ENCODE assay signal across 25 cellular contexts in the genomic region with DNA sequence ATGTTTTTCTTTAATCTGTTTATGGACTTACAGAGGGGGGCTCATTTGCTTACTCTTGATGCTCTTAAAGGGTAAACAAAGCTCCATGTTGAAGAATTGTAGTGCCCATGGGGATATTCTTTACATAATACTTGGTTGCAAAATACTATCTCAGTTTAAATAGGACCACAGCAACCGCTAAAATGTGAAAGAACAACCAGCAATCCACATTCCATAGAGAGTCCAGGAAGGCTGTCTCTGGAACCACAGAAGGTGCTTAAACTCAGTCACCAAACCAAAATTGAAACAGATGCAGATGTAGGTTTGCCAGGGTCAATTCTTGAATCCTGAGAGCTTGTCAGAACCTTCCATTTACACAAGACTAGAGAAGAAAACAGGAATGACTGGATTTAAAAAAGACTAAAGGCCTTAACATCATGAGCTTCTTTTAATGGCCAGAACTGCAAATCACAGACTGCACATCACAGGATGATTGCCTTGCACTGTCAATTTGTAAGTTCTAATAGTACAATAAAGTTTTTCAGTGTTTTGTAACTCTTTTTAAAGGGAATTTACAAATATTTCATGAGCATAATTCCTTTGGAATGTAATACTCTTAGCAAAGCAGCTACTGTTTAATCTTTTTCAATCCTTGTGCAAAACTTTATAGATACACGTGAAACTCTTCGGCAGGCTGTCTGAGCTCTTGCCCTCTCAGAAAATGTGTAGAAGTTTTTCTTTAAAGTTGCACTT.
A peak's percentile ranks its signal among the peaks of the same experiment; 100 is the strongest.
DNase-seq lines count a peak whose midpoint lies in the region; ATAC-seq, FAIRE-seq and TF ChIP-seq lines count a peak whose summit lies in the region.
"Had no signal": no experiment of that assay in that cellular context is flagged by ENCODE, and none has a peak within 500 bp of the region (broad histone marks: within the 10 kb centered on the region; RNA-seq: fewer than 3 reads in every experiment).

No MANE protein-coding gene starts in this region.

- H3K9ac ChIP-seq in KMS-11 (peak overlapping the region; percentile 11; the same call in 1 of the 2 replicates), GM12878 (ENCODE audit: control insufficient read depth, insufficient read depth, low read length) (no peak overlapping the region)

- no peaks in the 10 kb centered on the region for H4K20me1 ChIP-seq in KMS-11 (ENCODE audit: insufficient read depth)
- no peaks in the 10 kb centered on the region for H4K20me1 ChIP-seq in GM12878 (ENCODE audit: control insufficient read depth, insufficient read depth)

- H3K36me3 ChIP-seq in KMS-11 (ENCODE audit: insufficient read depth) (no peaks in the 10 kb centered on the region), GM12878 (ENCODE audit: control insufficient read depth in 2 of 2, insufficient read depth in 2 of 2, low read length in 1 of 2) (no peaks in the 10 kb centered on the region)

- no peak for FAIRE-seq in GM12878 (lab: Jason Lieb, UNC)
- FAIRE-seq: G401.6, GM18507, urothelium cell line had no signal

- BruUV-seq in GM12878 (replicated peaks; lab: Mats Ljungman, UMichigan) = no TSS peak

- H3K79me2 ChIP-seq in KMS-11 (ENCODE audit: insufficient read depth, low read depth) = no peaks in the 10 kb centered on the region
- no peaks in the 10 kb centered on the region for H3K79me2 ChIP-seq in GM12878 (ENCODE audit: control insufficient read depth, insufficient read depth, low read length)

- H2AFZ ChIP-seq in KMS-11 (ENCODE audit: low read depth) (peak overlapping the region; percentile 79), GM12878 (ENCODE audit: control insufficient read depth, low read depth, low read length) (no peak overlapping the region)

- intact Hi-C loops in GM12878 (cut with micrococcal nuclease; ENCODE audit: unreplicated experiment) = no loop called here

- DNase-seq in AG20443 (ENCODE audit: low spot score) (peak; percentile 7), GM12878 (ENCODE audit: low read depth, low spot score) (no peak), renal cortical epithelial cell (ENCODE audit: low read depth) (peak; percentile 6), anterior cingulate cortex (lab: John Stamatoyannopoulos, UW) (no peak), activated T-cell treated with anti-CD3 and anti-CD28 coated beads for 4 hours (no peak), RWPE1 (ENCODE audit: low spot score) (no peak)
- DNase-seq: activated B cell treated with CpG ODN at 0.5 μM for 24 hours; activated CD4-positive, alpha-beta T cell treated with anti-CD3 and anti-CD28 coated beads, Interleukin-2, amount 50 U/mL, for 4 hours; activated CD8-positive, alpha-beta memory T cell treated with anti-CD3 and anti-CD28 coated beads, Interleukin-2, amount 50 U/mL, for 48 hours; activated naive CD8-positive, alpha-beta T cell treated with anti-CD3 and anti-CD28 coated beads for 36 hours; CD8-positive, alpha-beta T cell; effector CD4-positive, alpha-beta T cell; GOT3; head of caudate nucleus; NCI-H1092; NCI-H187 treated with DMSO at 0.1 percent for 48 hours; NCI-H774; occipital lobe; stimulated activated CD4-positive, alpha-beta T cell treated with anti-CD3 and anti-CD28 coated beads, Interleukin-4, amount 100 ng/mL, for 1 hour; stimulated activated naive B cell treated with anti-CD40 and anti-IgM and Interleukin-4, amounts not matched to agents 10 μg/mL and 1 μg/mL and 100 μg/mL, for 72 hours had no signal

- CTCF ChIA-PET in GM12878 (lab: Yijun Ruan, JAX) (no interaction called here), RWPE1 (lab: Yijun Ruan, JAX) (interaction anchor here (0.7 kb wide), 1 partner anchor 940 kb away, joined by 3 read pairs; no protein-coding TSS in a partner anchor)

- RAD21 ChIA-PET in GM12878 (lab: Charles Lee; ENCODE audit: unreplicated experiment) = no interaction called here

- SMC1A ChIA-PET in GM12878 (lab: Charles Lee; ENCODE audit: uncharacterized antibody, unreplicated experiment) = interaction anchor here (1.3 to 1.6 kb wide), 2 partner anchors 9 to 12 kb away, joined by 5 to 7 read pairs; no protein-coding TSS in a partner anchor

- H3K4me3 ChIP-seq in KMS-11 (IDR thresholded peaks at IDR 0.05; ENCODE audit: insufficient read depth, low read depth, low read length) (no peak overlapping the region), GM12878 (no peak overlapping the region)

- POLR2A ChIA-PET in GM12878 (lab: Charles Lee) = no interaction called here
- POLR2A ChIA-PET in RWPE1 (lab: Yijun Ruan, JAX; ENCODE audit: low non-redundant PET) = no interaction called here

- no peak for TF ChIP-seq RAD21 in GM12878 (IDR thresholded peaks at IDR 0.05; ENCODE audit: insufficient read depth, low read depth, low read length)

- ATAC-seq in GM12878 = no peak
- ATAC-seq: CD8-positive, alpha-beta T cell; stimulated activated naive B cell treated with anti-CD40 and anti-IgM and Interleukin-4, amounts not matched to agents 10 μg/mL and 1 μg/mL and 100 μg/mL, for 72 hours had no signal

- 59% methylated on average over 3 of the region's 3 CpGs for WGBS in GM12878 (ENCODE audit: insufficient coverage, insufficient replicate concordance, low lambda C conversion rate, missing lambda C conversion rate)

- TF ChIP-seq EP300 in GM12878 (IDR thresholded peaks at IDR 0.05; ENCODE audit: borderline replicate concordance in 1 of 2, control insufficient read depth in 1 of 2, low read depth in 2 of 2, low read length in 2 of 2) = no peak

- no peaks in the 10 kb centered on the region for H3K9me3 ChIP-seq in GM12878 (replicated peaks; ENCODE audit: control insufficient read depth, insufficient read depth, low read length)

- in situ Hi-C loops in GM12878 (cut with MboI) = no loop called here

- H3K27ac ChIP-seq in KMS-11 (peak overlapping the region; percentile 50), GM12878 (ENCODE audit: control insufficient read depth, insufficient read depth) (no peak overlapping the region), RWPE1 (no peak overlapping the region)
- H3K27ac ChIP-seq: epithelial cell of prostate had no signal

- TF ChIP-seq POLR2A in GM12878 (IDR thresholded peaks at IDR 0.05; ENCODE audit: low read depth, low read length) = no peak

- no peaks in the 10 kb centered on the region for H3K27me3 ChIP-seq in KMS-11 (ENCODE audit: insufficient read depth, low read depth)
- no peaks in the 10 kb centered on the region for H3K27me3 ChIP-seq in GM12878 (replicated peaks in 1 of 2; ENCODE audit: control insufficient read depth in 2 of 2, insufficient read depth in 2 of 2, low read length in 1 of 2)

- H3K4me2 ChIP-seq in KMS-11 (peak overlapping the region; percentile 54), GM12878 (ENCODE audit: control insufficient read depth, insufficient read depth) (no peak overlapping the region)

- TF ChIP-seq CTCF in KMS-11 (conservative IDR thresholded peaks at IDR 0.05; ENCODE audit: low read depth, low read length) (no peak), GM12878 (IDR thresholded peaks at IDR 0.05 in 2 of 3, conservative IDR thresholded peaks at IDR 0.05 in 1 of 3; ENCODE audit: control insufficient read depth in 2 of 3, extremely low read depth in 1 of 3, insufficient read depth in 1 of 3, low read depth in 3 of 3, low read length in 3 of 3) (no peak), RWPE1 (conservative IDR thresholded peaks at IDR 0.05; ENCODE audit: low read depth) (no peak)

- peaks cover 30% of the 10 kb centered on the region for H3K4me1 ChIP-seq in KMS-11 (ENCODE audit: low read depth, poor library complexity, severe bottlenecking)
- no peaks in the 10 kb centered on the region for H3K4me1 ChIP-seq in GM12878 (ENCODE audit: control insufficient read depth, insufficient read depth, low read length)

TF ChIP-seq in GM12878, 131 proteins besides CTCF, POLR2A, EP300 and RAD21 (continues in another document):
- no peak for TF ChIP-seq KDM1A (IDR thresholded peaks at IDR 0.05; ENCODE audit: borderline replicate concordance)
- TF ChIP-seq, protein P1, sequence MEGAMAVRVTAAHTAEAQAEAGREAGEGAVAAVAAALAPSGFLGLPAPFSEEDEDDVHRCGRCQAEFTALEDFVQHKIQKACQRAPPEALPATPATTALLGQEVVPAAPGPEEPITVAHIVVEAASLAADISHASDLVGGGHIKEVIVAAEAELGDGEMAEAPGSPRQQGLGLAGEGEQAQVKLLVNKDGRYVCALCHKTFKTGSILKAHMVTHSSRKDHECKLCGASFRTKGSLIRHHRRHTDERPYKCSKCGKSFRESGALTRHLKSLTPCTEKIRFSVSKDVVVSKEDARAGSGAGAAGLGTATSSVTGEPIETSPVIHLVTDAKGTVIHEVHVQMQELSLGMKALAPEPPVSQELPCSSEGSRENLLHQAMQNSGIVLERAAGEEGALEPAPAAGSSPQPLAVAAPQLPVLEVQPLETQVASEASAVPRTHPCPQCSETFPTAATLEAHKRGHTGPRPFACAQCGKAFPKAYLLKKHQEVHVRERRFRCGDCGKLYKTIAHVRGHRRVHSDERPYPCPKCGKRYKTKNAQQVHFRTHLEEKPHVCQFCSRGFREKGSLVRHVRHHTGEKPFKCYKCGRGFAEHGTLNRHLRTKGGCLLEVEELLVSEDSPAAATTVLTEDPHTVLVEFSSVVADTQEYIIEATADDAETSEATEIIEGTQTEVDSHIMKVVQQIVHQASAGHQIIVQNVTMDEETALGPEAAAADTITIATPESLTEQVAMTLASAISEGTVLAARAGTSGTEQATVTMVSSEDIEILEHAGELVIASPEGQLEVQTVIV (IDR thresholded peaks at IDR 0.05; ENCODE audit: borderline replicate concordance, partially characterized antibody) = no peak

Comparison
In these comparisons a context has a peak if more than half of its experiments do, and no peak if none do; other contexts are left out.
1. DNase-seq: peak in AG20443 (single experiment) and renal cortical epithelial cell (single experiment); none in GM12878 (single experiment), anterior cingulate cortex (0 of 58), activated T-cell treated with anti-CD3 and anti-CD28 coated beads for 4 hours (single experiment) and RWPE1 (single experiment).